Comparison of ENCODE assay signal across 8 cellular contexts in genomic region chr19:10112895-10113591, GRCh38. TPM values are rescaled to one million over a fixed set of nuclear protein-coding genes. Genes with fewer than 3 reads are reported as not detected.
DNase-seq lines count a peak whose midpoint lies in the region; ATAC-seq and TF ChIP-seq lines count a peak whose summit lies in the region.

No MANE protein-coding gene starts in this region.

- ATAC-seq in GM18502 (IDR thresholded peaks at IDR 0.05; ENCODE audit: poor library complexity, unreplicated experiment), result no peak
- ATAC-seq in HG03095 (IDR thresholded peaks at IDR 0.05; ENCODE audit: unreplicated experiment), result no peak
- ATAC-seq in HG03196 (IDR thresholded peaks at IDR 0.05; ENCODE audit: unreplicated experiment), result no peak

- peaks cover 74% of the 10 kb centered on the region for H3K36me3 ChIP-seq in effector memory CD4-positive, alpha-beta T cell (ENCODE audit: control insufficient read depth, insufficient read depth, low read length)

- no peaks in the 10 kb centered on the region for H3K9me3 ChIP-seq in effector memory CD4-positive, alpha-beta T cell (ENCODE audit: control insufficient read depth, low read length)

- H3K4me1 ChIP-seq in effector memory CD4-positive, alpha-beta T cell (ENCODE audit: control insufficient read depth, insufficient read depth, low read length, poor library complexity, severe bottlenecking), result peaks cover 34% of the 10 kb centered on the region

- H3K27ac Mint-ChIP-seq in neural crest cell (ENCODE audit: unreplicated experiment), result no peak overlapping the region

- H3K4me1 Mint-ChIP-seq in neural crest cell, result no peaks in the 10 kb centered on the region

- peaks cover 5% of the 10 kb centered on the region for H3K36me3 Mint-ChIP-seq in neural crest cell (ENCODE audit: low read depth)

- TF ChIP-seq CTCF in GM12865 (IDR thresholded peaks at IDR 0.05; ENCODE audit: insufficient read depth, low read depth, low read length, missing control alignments) (peak; percentile 90), neural crest cell (conservative IDR thresholded peaks at IDR 0.05) (peak; percentile 66)

- peak overlapping the region; percentile 64 for H3K27ac ChIP-seq in effector memory CD4-positive, alpha-beta T cell (ENCODE audit: insufficient read depth, low read length, poor library complexity, severe bottlenecking)

- peak overlapping the region; percentile 79 for H3K4me3 Mint-ChIP-seq in neural crest cell

- H3K4me3 ChIP-seq in GM12865 (ENCODE audit: low read depth, low read length), result peak overlapping the region; percentile 45
- H3K4me3 ChIP-seq in effector memory CD4-positive, alpha-beta T cell (ENCODE audit: insufficient read depth, low read depth, low read length, poor library complexity, severe bottlenecking), result no peak overlapping the region

- DNase-seq in GM12865 (ENCODE audit: low read depth) (peak; percentile 85), NCI-H1092 treated with DMSO at 0.1 percent for 48 hours (lab: John Stamatoyannopoulos, UW) (peak; percentile 14), neural crest cell (ENCODE audit: low read depth, low spot score) (peak; percentile 47)
- DNase-seq in activated CD4-positive, alpha-beta T cell treated with anti-CD3 and anti-CD28 coated beads, Interleukin-2, amount 50 U/mL, for 48 hours, result peak; percentile 80 to 85
- peak; percentile 48 to 57 (median 55) for DNase-seq in effector memory CD4-positive, alpha-beta T cell

- H3K9me3 Mint-ChIP-seq in neural crest cell, result no peaks in the 10 kb centered on the region

- peaks cover 12% of the 10 kb centered on the region for H3K27me3 Mint-ChIP-seq in neural crest cell (ENCODE audit: low read depth)

- no peaks in the 10 kb centered on the region for H3K27me3 ChIP-seq in effector memory CD4-positive, alpha-beta T cell (replicated peaks; ENCODE audit: control insufficient read depth, insufficient read depth, low read length, poor library complexity, severe bottlenecking)

RNA-seq across cellular contexts. Expression of gene P2RY11, which starts 1.6 kb away (rescaled TPM):
- total RNA-seq in neural crest cell, result 25.9 and 26.9 TPM in 2 replicates

RNA-seq across cellular contexts. Expression of gene EIF3G, which starts 6.7 kb away (rescaled TPM):
- total RNA-seq in neural crest cell, result 210 and 224 TPM in 2 replicates

RNA-seq across cellular contexts. Expression of gene PPAN, which starts 6.9 kb away (rescaled TPM):
- 77.8 and 84.5 TPM in 2 replicates for total RNA-seq in neural crest cell

RNA-seq across cellular contexts. Expression of gene ANGPTL6, which starts 10.6 kb away (rescaled TPM):
- not detected in 2 replicates for total RNA-seq in neural crest cell

RNA-seq across cellular contexts. Expression of gene SHFL, which starts 26.9 kb away (rescaled TPM):
- total RNA-seq in neural crest cell, result 0.89 and 0.93 TPM in 2 replicates

Comparison
In these comparisons a context has a peak if more than half of its experiments do, and no peak if none do; other contexts are left out.
1. DNase-seq: peak in every context shown above with its lines; median percentile 85 in GM12865; 82 in activated CD4-positive, alpha-beta T cell treated with anti-CD3 and anti-CD28 coated beads, Interleukin-2, amount 50 U/mL, for 48 hours; 55 in effector memory CD4-positive, alpha-beta T cell; 47 in neural crest cell; 14 in NCI-H1092 treated with DMSO at 0.1 percent for 48 hours.